Comparison of ENCODE assay signal across 20 cellular contexts in genomic region chr7:147813316-147813715, GRCh38.
A peak's percentile ranks its signal among the peaks of the same experiment; 100 is the strongest.
DNase-seq lines count a peak whose midpoint lies in the region; TF ChIP-seq lines count a peak whose summit lies in the region.
"Had no signal": no experiment of that assay in that cellular context is flagged by ENCODE, and none has a peak within 500 bp of the region (broad histone marks: within the 10 kb centered on the region; RNA-seq: fewer than 3 reads in every experiment).

No MANE protein-coding gene starts in this region.

- H3K9me3 ChIP-seq in left ventricle myocardium inferior (replicated peaks), result no peaks in the 10 kb centered on the region
- H3K9me3 ChIP-seq: BE2C, BLaER1 had no signal

- no peaks in the 10 kb centered on the region for H3K4me1 ChIP-seq in left ventricle myocardium inferior
- H3K4me1 ChIP-seq: BE2C had no signal

- H3K36me3 ChIP-seq in left ventricle myocardium inferior, result no peaks in the 10 kb centered on the region
- H3K36me3 ChIP-seq: BE2C, BLaER1 had no signal

- intact Hi-C loops in left ventricle myocardium inferior (cut with micrococcal nuclease), result no loop called here

- DNase-seq in DMS 273 (lab: John Stamatoyannopoulos, UW; ENCODE audit: unreplicated experiment) (peak; percentile 42), DMS 273 treated with DMSO at 0.1 percent for 48 hours (lab: John Stamatoyannopoulos, UW) (peak; percentile 24), cerebellar cortex (ENCODE audit: low spot score) (peak; percentile 79), islet precursor cell (no peak), iPS-NIHi11 (ENCODE audit: low spot score) (no peak), left ventricle myocardium inferior (no peak)
- DNase-seq: 8988T; ACHN; BE2C; CD4-positive, alpha-beta memory T cell; CD4-positive, CD25-positive, alpha-beta regulatory T cell; CD8-positive, alpha-beta memory T cell; COR-L47; DMS153; DMS53; DMS79; DND-41; EL; GF-D8 had no signal

- H3K27me3 ChIP-seq in left ventricle myocardium inferior (ENCODE audit: low read depth), result no peaks in the 10 kb centered on the region
- H3K27me3 ChIP-seq: BE2C, BLaER1 had no signal

- H3K4me3 ChIP-seq in left ventricle myocardium inferior, result no peak overlapping the region
- H3K4me3 ChIP-seq: BLaER1 had no signal

- no peak for TF ChIP-seq CTCF in left ventricle myocardium inferior (IDR thresholded peaks at IDR 0.05; ENCODE audit: borderline replicate concordance)

- no peak overlapping the region for H3K27ac ChIP-seq in left ventricle myocardium inferior (replicated peaks)
- H3K27ac ChIP-seq: BLaER1 had no signal

Comparison
In these comparisons a context has a peak if more than half of its experiments do, and no peak if none do; other contexts are left out.
1. DNase-seq: peak in DMS 273 (single experiment), DMS 273 treated with DMSO at 0.1 percent for 48 hours (single experiment) and cerebellar cortex (single experiment); none in islet precursor cell (single experiment), iPS-NIHi11 (single experiment) and left ventricle myocardium inferior (single experiment).